9 cellular contexts compared by ENCODE assay signal in the genomic region with DNA sequence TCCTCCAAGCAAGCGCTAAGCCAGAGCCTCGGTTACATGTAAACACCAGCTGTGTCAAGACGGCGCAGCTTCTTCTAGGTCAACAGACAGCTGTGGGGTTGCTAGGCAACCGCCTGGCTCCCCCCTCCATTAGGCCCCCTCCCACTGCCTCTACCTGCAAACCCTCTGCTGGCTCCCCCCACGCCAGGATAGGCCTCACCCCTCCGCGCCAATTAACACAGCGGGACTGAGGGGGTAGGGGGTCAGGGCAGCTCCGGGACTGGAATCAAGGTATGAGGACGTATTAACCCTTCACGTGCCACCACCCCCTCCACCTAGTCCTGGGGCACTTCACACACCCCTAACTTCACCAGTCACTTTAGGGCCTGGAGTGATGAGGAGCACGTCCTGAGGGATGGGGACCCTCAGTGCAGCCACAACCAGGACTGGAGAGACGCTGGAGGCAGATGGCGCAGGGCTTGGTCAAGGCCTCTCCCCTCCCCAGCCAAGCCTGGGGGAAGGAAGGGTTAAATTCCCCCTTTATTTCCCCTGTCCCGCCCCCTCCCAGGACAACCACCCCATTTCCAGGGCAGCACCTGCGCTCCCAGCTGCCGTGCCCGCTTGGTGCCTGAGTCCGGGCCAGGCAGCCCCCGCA. TPM values are rescaled to one million over a fixed set of nuclear protein-coding genes. Genes with fewer than 3 reads are reported as not detected.
A peak's percentile ranks its signal among the peaks of the same experiment; 100 is the strongest.
DNase-seq lines count a peak whose midpoint lies in the region; ATAC-seq, FAIRE-seq and TF ChIP-seq lines count a peak whose summit lies in the region.
"Had no signal": no experiment of that assay in that cellular context is flagged by ENCODE, and none has a peak within 500 bp of the region (broad histone marks: within the 10 kb centered on the region; RNA-seq: fewer than 3 reads in every experiment).

No MANE protein-coding gene starts in this region.

- no peak for ATAC-seq in HG03280 (IDR thresholded peaks at IDR 0.05; ENCODE audit: unreplicated experiment)

- H3K4me1 ChIP-seq in mucosa of rectum (ENCODE audit: control insufficient read depth in 2 of 2, insufficient read depth in 2 of 2, low read length in 2 of 2) (peaks cover 46 to 59% of the 10 kb centered on the region in 2 donors), uterus (peaks cover 5 to 32% of the 10 kb centered on the region in 2 donors)

- no peaks in the 10 kb centered on the region for H3K27me3 ChIP-seq in mucosa of rectum (ENCODE audit: control insufficient read depth in 2 of 2, insufficient read depth in 2 of 2, low read length in 2 of 2)
- H3K27me3 ChIP-seq in uterus: no peaks in the 10 kb centered on the region

- H3K36me3 ChIP-seq in mucosa of rectum (ENCODE audit: control insufficient read depth in 2 of 2, insufficient read depth in 2 of 2, low read length in 2 of 2) (no peaks in the 10 kb centered on the region), uterus (no peaks in the 10 kb centered on the region)

- DNase-seq in D721Med (ENCODE audit: insufficient read length, low spot score) (peak; percentile 94), NCI-H1092 treated with DMSO at 0.1 percent for 48 hours (lab: John Stamatoyannopoulos, UW) (peak; percentile 98), SW480 (ENCODE audit: low spot score) (peak; percentile 61), uterus (peak; percentile 80 to 85), globus pallidus (ENCODE audit: low spot score) (no peak)
- DNase-seq in effector CD8-positive, alpha-beta T cell (lab: John Stamatoyannopoulos, UW): peak; percentile 15

- H3K4me3 ChIP-seq in mucosa of rectum (ENCODE audit: low read length in 2 of 2) (peak overlapping the region; percentile 63 to 77), uterus (peak overlapping the region; percentile 27 to 43)

- peak overlapping the region; percentile 56 to 81 for H3K9ac ChIP-seq in mucosa of rectum (ENCODE audit: low read depth in 1 of 2, low read length in 2 of 2)

- no peak for FAIRE-seq in D721Med (lab: Jason Lieb, UNC)
- FAIRE-seq: endothelial cell of umbilical vein had no signal

- no peak for TF ChIP-seq CTCF in D721Med (IDR thresholded peaks at IDR 0.05; ENCODE audit: insufficient read depth, missing control alignments)
- TF ChIP-seq CTCF in uterus (IDR thresholded peaks at IDR 0.05): no peak

- H3K27ac ChIP-seq in mucosa of rectum (ENCODE audit: low read depth in 2 of 2, low read length in 2 of 2): peak overlapping the region; percentile 90 to 91
- peak overlapping the region; percentile 96 to 98 for H3K27ac ChIP-seq in uterus

- intact Hi-C loops in uterus (cut with DNase I; ENCODE audit: low total_unique reads): loop anchor here (10.0 kb wide), 1 partner anchor 77 kb away; a partner anchor contains a TSS

- TF ChIP-seq POLR2A in uterus (IDR thresholded peaks at IDR 0.05): peak in 1 of 2 donors; percentile 11

- H3K9me3 ChIP-seq in mucosa of rectum (ENCODE audit: control insufficient read depth in 2 of 2, low read length in 2 of 2) (no peaks in the 10 kb centered on the region), uterus (no peaks in the 10 kb centered on the region)

RNA-seq across cellular contexts. Expression of a gene that starts 37.4 kb away (rescaled TPM):
- 100 to 1,000 TPM in 1 of 4 donors, 10 to 100 TPM in 3; 27.2 to 178 (median 41.1) TPM for total RNA-seq in uterus
